ENCODE assay signal across 14 cellular contexts in the genomic region with DNA sequence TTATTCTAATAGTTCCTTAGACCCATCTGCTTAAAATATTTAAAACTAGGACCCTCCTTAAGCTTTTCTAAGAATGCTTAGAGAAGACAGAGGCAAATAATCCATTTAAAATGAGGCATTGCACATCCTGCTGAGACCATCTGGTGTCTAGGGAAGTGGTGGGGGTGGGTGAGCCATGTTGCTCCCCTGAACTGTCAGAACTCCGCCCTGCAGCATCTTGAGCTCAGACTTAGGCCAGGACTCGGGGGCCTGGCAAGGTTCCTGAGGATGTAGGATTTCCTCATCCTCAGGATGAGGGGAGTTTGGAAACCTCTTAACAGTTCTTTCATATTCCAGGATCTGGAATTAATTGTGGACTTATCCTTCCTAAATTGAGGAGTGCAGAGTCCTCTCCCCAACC.
DNase-seq lines count a peak whose midpoint lies in the region; ATAC-seq and TF ChIP-seq lines count a peak whose summit lies in the region.
"Had no signal": no experiment of that assay in that cellular context is flagged by ENCODE, and none has a peak within 500 bp of the region (broad histone marks: within the 10 kb centered on the region; RNA-seq: fewer than 3 reads in every experiment).

No MANE protein-coding gene starts in this region.

- ATAC-seq in HG03025 (IDR thresholded peaks at IDR 0.05; ENCODE audit: low FRiP score, unreplicated experiment) = no peak
- ATAC-seq: CD8-positive, alpha-beta T cell; Right ventricle myocardium inferior had no signal

- DNase-seq in NCI-H2171 (lab: John Stamatoyannopoulos, UW) (peak; percentile 14), NCI-H82 treated with DMSO at 0.1 percent for 48 hours (lab: John Stamatoyannopoulos, UW; ENCODE audit: unreplicated experiment) (peak; percentile 90), fibroblast of mammary gland (ENCODE audit: low read depth) (peak; percentile 50), skeletal muscle cell (ENCODE audit: low read depth) (peak; percentile 25), SHP77 treated with DMSO at 0.1 percent for 48 hours (lab: John Stamatoyannopoulos, UW) (no peak), NCI-H526 treated with DMSO at 0.1 percent for 48 hours (lab: John Stamatoyannopoulos, UW) (no peak)
- DNase-seq: ACHN; CD8-positive, alpha-beta T cell; NCI-H1105; NCI-H1694; NCI-H2081 treated with DMSO at 0.1 percent for 48 hours; SW 1271 had no signal

- H3K4me3 ChIP-seq in fibroblast of mammary gland (ENCODE audit: control insufficient read depth, low read depth, low read length) = no peak overlapping the region
- H3K4me3 ChIP-seq in skeletal muscle cell (ENCODE audit: low read depth, low read length) = no peak overlapping the region

- no peak for TF ChIP-seq CTCF in fibroblast of mammary gland (conservative IDR thresholded peaks at IDR 0.05; ENCODE audit: control insufficient read depth, insufficient read depth, low read depth, low read length)

Comparison
In these comparisons a context has a peak if more than half of its experiments do, and no peak if none do; other contexts are left out.
1. DNase-seq: peak in NCI-H2171 (single experiment), NCI-H82 treated with DMSO at 0.1 percent for 48 hours (single experiment), fibroblast of mammary gland (single experiment) and skeletal muscle cell (single experiment); none in SHP77 treated with DMSO at 0.1 percent for 48 hours (single experiment) and NCI-H526 treated with DMSO at 0.1 percent for 48 hours (single experiment).